Comparison of ENCODE assay signal across 18 cellular contexts in the genomic region with DNA sequence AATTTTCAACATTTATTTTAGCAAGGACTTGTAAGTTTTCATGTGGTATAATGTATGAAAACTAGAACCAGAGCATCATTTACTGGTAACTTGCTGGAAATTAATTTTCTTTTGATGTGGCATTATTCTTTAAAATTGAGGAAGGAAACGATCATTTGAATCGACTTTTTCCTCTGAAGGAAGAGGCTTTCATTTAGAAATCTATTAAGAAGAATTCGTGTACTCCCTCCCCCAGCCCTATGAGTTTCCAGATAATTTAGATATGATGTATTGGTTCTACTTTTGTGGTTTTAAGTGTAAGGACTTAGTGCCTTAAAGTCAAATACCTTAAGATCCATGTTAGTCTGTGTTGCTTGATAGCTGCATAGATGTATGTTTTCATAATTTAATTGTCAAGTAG. TPM values are rescaled to one million over a fixed set of nuclear protein-coding genes. Genes with fewer than 3 reads are reported as not detected.
DNase-seq lines count a peak whose midpoint lies in the region; ATAC-seq and TF ChIP-seq lines count a peak whose summit lies in the region.
"Had no signal": no experiment of that assay in that cellular context is flagged by ENCODE, and none has a peak within 500 bp of the region (broad histone marks: within the 10 kb centered on the region; RNA-seq: fewer than 3 reads in every experiment).

No MANE protein-coding gene starts in this region.

- H3K4me3 Mint-ChIP-seq in activated T-cell treated with anti-CD3 and anti-CD28 coated beads, Interleukin-2, amount 50 U/mL, for 4 hours, result peak overlapping the region; percentile 57
- peak overlapping the region; percentile 52 for H3K4me3 Mint-ChIP-seq in activated naive CD8-positive, alpha-beta T cell treated with anti-CD3 and anti-CD28 coated beads, Interleukin-2, amount 10 ng/mL, durations not matched to agents 7 days and 5 days
- H3K4me3 Mint-ChIP-seq in stimulated activated effector memory CD8-positive, alpha-beta T cell treated with anti-CD3 and anti-CD28 coated beads, Interleukin-12 subunit alpha, Interleukin-12 subunit beta, amount 100 ng/mL, for 72 hours, result peak overlapping the region; percentile 98
- H3K4me3 Mint-ChIP-seq: GM23338 had no signal

- H4K20me1 ChIP-seq in Karpas-422 (ENCODE audit: insufficient read depth, low read depth, low read length) (no peaks in the 10 kb centered on the region), SK-N-SH (ENCODE audit: insufficient read depth) (no peaks in the 10 kb centered on the region)

- H3K36me3 ChIP-seq in Karpas-422 (ENCODE audit: insufficient read depth, low read length) (peaks cover 3% of the 10 kb centered on the region; the same call in 1 of the 2 replicates), SJCRH30 (0 out of 2 replicates have a peak, but pooled peaks cover under 1% of the 10 kb centered on the region), thyroid gland (peaks cover 0 to 8% of the 10 kb centered on the region in 2 donors), SK-N-SH (replicated peaks in 1 of 2; ENCODE audit: control insufficient read depth in 1 of 2, insufficient read depth in 2 of 2, low read length in 1 of 2) (peaks cover 4 to 32% of the 10 kb centered on the region in 2 experiments)

- H3K79me2 ChIP-seq in Karpas-422 (ENCODE audit: low read length), result peaks cover 26% of the 10 kb centered on the region
- H3K79me2 ChIP-seq in SK-N-SH (ENCODE audit: insufficient read depth), result peaks cover 22% of the 10 kb centered on the region

- no peaks in the 10 kb centered on the region for H3K9me3 Mint-ChIP-seq in activated T-cell treated with anti-CD3 and anti-CD28 coated beads, Interleukin-2, amount 50 U/mL, for 4 hours
- no peaks in the 10 kb centered on the region for H3K9me3 Mint-ChIP-seq in activated naive CD8-positive, alpha-beta T cell treated with anti-CD3 and anti-CD28 coated beads, Interleukin-2, amount 10 ng/mL, durations not matched to agents 7 days and 5 days
- peaks cover 2% of the 10 kb centered on the region for H3K9me3 Mint-ChIP-seq in stimulated activated effector memory CD8-positive, alpha-beta T cell treated with anti-CD3 and anti-CD28 coated beads, Interleukin-12 subunit alpha, Interleukin-12 subunit beta, amount 100 ng/mL, for 72 hours
- H3K9me3 Mint-ChIP-seq: GM23338 had no signal

- intact Hi-C loops in thyroid gland (cut with DNase I), result loop anchor here (10.0 kb wide), 1 partner anchor 502 kb away; a partner anchor contains a TSS

- no peak overlapping the region for H3K4me3 ChIP-seq in Karpas-422 (ENCODE audit: low read length)
- H3K4me3 ChIP-seq in SJCRH30, result no peak overlapping the region
- H3K4me3 ChIP-seq in thyroid gland (replicated peaks in 1 of 3), result no peak overlapping the region
- no peak overlapping the region for H3K4me3 ChIP-seq in SK-N-SH (ENCODE audit: low read depth in 2 of 2, low read length in 1 of 2)
- H3K4me3 ChIP-seq: ascending aorta, GM23338, skin epidermis had no signal

- peaks cover 30% of the 10 kb centered on the region for H3K4me1 ChIP-seq in Karpas-422 (ENCODE audit: low read length)
- H3K4me1 ChIP-seq in SJCRH30, result no peaks in the 10 kb centered on the region
- H3K4me1 ChIP-seq in thyroid gland, result peaks cover 9 to 16% of the 10 kb centered on the region in 2 donors
- peaks cover 3 to 15% of the 10 kb centered on the region in 2 experiments; a peak in 3 of 4 replicates for H3K4me1 ChIP-seq in SK-N-SH (ENCODE audit: control insufficient read depth in 1 of 2, insufficient read depth in 2 of 2, low read depth in 1 of 2, low read length in 1 of 2)

- H3K27me3 ChIP-seq in Karpas-422 (ENCODE audit: low read length) (no peaks in the 10 kb centered on the region), SJCRH30 (no peaks in the 10 kb centered on the region), thyroid gland (no peaks in the 10 kb centered on the region), SK-N-SH (ENCODE audit: insufficient read depth) (no peaks in the 10 kb centered on the region)
- H3K27me3 ChIP-seq: ascending aorta had no signal

- ATAC-seq in activated T-cell treated with anti-CD3 and anti-CD28 coated beads, Interleukin-2, amount 50 U/mL, for 4 hours, result no peak
- no peak for ATAC-seq in activated naive CD8-positive, alpha-beta T cell treated with anti-CD3 and anti-CD28 coated beads, Interleukin-2, amount 10 ng/mL, durations not matched to agents 7 days and 5 days (ENCODE audit: low read depth)
- ATAC-seq in stimulated activated effector memory CD8-positive, alpha-beta T cell treated with anti-CD3 and anti-CD28 coated beads, Interleukin-12 subunit alpha, Interleukin-12 subunit beta, amount 100 ng/mL, for 72 hours, result no peak
- ATAC-seq: GM23338, left colon had no signal

- H3K9ac ChIP-seq in Karpas-422 (ENCODE audit: low read length), result no peak overlapping the region
- no peak overlapping the region for H3K9ac ChIP-seq in SK-N-SH

- peaks cover 1% of the 10 kb centered on the region for H3K27me3 Mint-ChIP-seq in activated T-cell treated with anti-CD3 and anti-CD28 coated beads, Interleukin-2, amount 50 U/mL, for 4 hours (ENCODE audit: low read depth)
- H3K27me3 Mint-ChIP-seq in activated naive CD8-positive, alpha-beta T cell treated with anti-CD3 and anti-CD28 coated beads, Interleukin-2, amount 10 ng/mL, durations not matched to agents 7 days and 5 days, result no peaks in the 10 kb centered on the region

- H3K27ac ChIP-seq in Karpas-422 (ENCODE audit: low read length), result no peak overlapping the region
- H3K27ac ChIP-seq in SJCRH30, result no peak overlapping the region
- H3K27ac ChIP-seq in thyroid gland, result no peak overlapping the region
- no peak overlapping the region for H3K27ac ChIP-seq in SK-N-SH (ENCODE audit: low read depth in 2 of 2, low read length in 1 of 2)
- H3K27ac ChIP-seq: ascending aorta had no signal

- no peak for TF ChIP-seq POLR2A in thyroid gland (IDR thresholded peaks at IDR 0.05)

- H3K9me3 ChIP-seq in Karpas-422 (ENCODE audit: low read length), result no peaks in the 10 kb centered on the region
- H3K9me3 ChIP-seq in SJCRH30 (replicated peaks), result no peaks in the 10 kb centered on the region
- no peaks in the 10 kb centered on the region for H3K9me3 ChIP-seq in thyroid gland
- no peaks in the 10 kb centered on the region for H3K9me3 ChIP-seq in SK-N-SH
- H3K9me3 ChIP-seq: ascending aorta had no signal

- H3K9me2 ChIP-seq in Karpas-422 (replicated peaks; ENCODE audit: insufficient read depth, low read length) (no peaks in the 10 kb centered on the region), SK-N-SH (no peaks in the 10 kb centered on the region)

- WGBS in thyroid gland, 2 donors, result 79 to 82% methylated on average over 3 of the region's 3 CpGs
- 89% methylated on average over 3 of the region's 3 CpGs for WGBS in SK-N-SH (ENCODE audit: low lambda C conversion rate)

- CTCF ChIA-PET in SK-N-SH (lab: Yijun Ruan, JAX), result interaction anchor here (1.3 kb wide), 1 partner anchor 12 kb away, joined by 5 read pairs; no protein-coding TSS in a partner anchor

- peaks cover 86% of the 10 kb centered on the region for H3K4me1 Mint-ChIP-seq in activated T-cell treated with anti-CD3 and anti-CD28 coated beads, Interleukin-2, amount 50 U/mL, for 4 hours (ENCODE audit: low read depth)
- peaks cover 55% of the 10 kb centered on the region for H3K4me1 Mint-ChIP-seq in activated naive CD8-positive, alpha-beta T cell treated with anti-CD3 and anti-CD28 coated beads, Interleukin-2, amount 10 ng/mL, durations not matched to agents 7 days and 5 days
- H3K4me1 Mint-ChIP-seq in stimulated activated effector memory CD8-positive, alpha-beta T cell treated with anti-CD3 and anti-CD28 coated beads, Interleukin-12 subunit alpha, Interleukin-12 subunit beta, amount 100 ng/mL, for 72 hours, result peaks cover 89% of the 10 kb centered on the region

- H3F3A ChIP-seq in SK-N-SH (replicated peaks; ENCODE audit: insufficient read depth), result peaks cover 18% of the 10 kb centered on the region

- TF ChIP-seq EP300 in SK-N-SH (IDR thresholded peaks at IDR 0.05; ENCODE audit: borderline replicate concordance in 1 of 2, low read depth in 1 of 2, low read length in 1 of 2), result no peak

- POLR2A ChIA-PET in activated naive CD8-positive, alpha-beta T cell treated with anti-CD3 and anti-CD28 coated beads, Interleukin-2, amount 10 ng/mL, durations not matched to agents 7 days and 5 days (lab: Charles Lee), result interaction anchor here (0.6 kb wide), 1 partner anchor 126 kb away, joined by 8 read pairs; no protein-coding TSS in a partner anchor
- POLR2A ChIA-PET in SK-N-SH (lab: Yijun Ruan, JAX), result no interaction called here

- DNase-seq in activated T-cell treated with anti-CD3 and anti-CD28 coated beads, Interleukin-2, amount 50 U/mL, for 4 hours, result no peak
- no peak for DNase-seq in activated T-cell treated with anti-CD3 and anti-CD28 coated beads, Interleukin-2, amount 50 U/mL, for 1 hour
- DNase-seq in Karpas-422, result no peak
- no peak for DNase-seq in activated naive CD8-positive, alpha-beta T cell treated with anti-CD3 and anti-CD28 coated beads, Interleukin-2, amount 10 ng/mL, durations not matched to agents 7 days and 5 days
- no peak for DNase-seq in stimulated activated effector memory CD8-positive, alpha-beta T cell treated with anti-CD3 and anti-CD28 coated beads, Interleukin-12 subunit alpha, Interleukin-12 subunit beta, amount 100 ng/mL, for 72 hours (ENCODE audit: low spot score in 2 of 2)
- DNase-seq in SJCRH30, result no peak
- DNase-seq in thyroid gland, result no peak
- no peak for DNase-seq in SK-N-SH
- DNase-seq: activated CD8-positive, alpha-beta memory T cell treated with anti-CD3 and anti-CD28 coated beads, Interleukin-2, amount 50 U/mL, for 48 hours; Calu3; foreskin melanocyte; left colon; NCI-H1092 treated with DMSO at 0.1 percent for 48 hours; NCI-H2107; NCI-H748 treated with DMSO at 0.1 percent for 48 hours had no signal

- H3K27ac Mint-ChIP-seq in activated naive CD8-positive, alpha-beta T cell treated with anti-CD3 and anti-CD28 coated beads, Interleukin-2, amount 10 ng/mL, durations not matched to agents 7 days and 5 days, result no peak overlapping the region
- peak overlapping the region; percentile 100 for H3K27ac Mint-ChIP-seq in stimulated activated effector memory CD8-positive, alpha-beta T cell treated with anti-CD3 and anti-CD28 coated beads, Interleukin-12 subunit alpha, Interleukin-12 subunit beta, amount 100 ng/mL, for 72 hours
- H3K27ac Mint-ChIP-seq: GM23338 had no signal

- H3K4me2 ChIP-seq in Karpas-422 (ENCODE audit: low read depth, low read length, poor library complexity, severe bottlenecking) (peak overlapping the region; percentile 98), SK-N-SH (no peak overlapping the region)
- H3K4me2 ChIP-seq: GM23338 had no signal

- H2AFZ ChIP-seq in Karpas-422 (ENCODE audit: low read length), result no peak overlapping the region
- no peak overlapping the region for H2AFZ ChIP-seq in SK-N-SH (ENCODE audit: low read depth)
- H2AFZ ChIP-seq: GM23338 had no signal

- peaks cover 32% of the 10 kb centered on the region for H3K36me3 Mint-ChIP-seq in activated T-cell treated with anti-CD3 and anti-CD28 coated beads, Interleukin-2, amount 50 U/mL, for 4 hours (ENCODE audit: insufficient read depth)
- H3K36me3 Mint-ChIP-seq in activated naive CD8-positive, alpha-beta T cell treated with anti-CD3 and anti-CD28 coated beads, Interleukin-2, amount 10 ng/mL, durations not matched to agents 7 days and 5 days, result peaks cover 40% of the 10 kb centered on the region
- H3K36me3 Mint-ChIP-seq in stimulated activated effector memory CD8-positive, alpha-beta T cell treated with anti-CD3 and anti-CD28 coated beads, Interleukin-12 subunit alpha, Interleukin-12 subunit beta, amount 100 ng/mL, for 72 hours, result peaks cover 76% of the 10 kb centered on the region

- TF ChIP-seq RAD21 in SK-N-SH (IDR thresholded peaks at IDR 0.05; ENCODE audit: low read length), result no peak

- TF ChIP-seq CTCF in thyroid gland (IDR thresholded peaks at IDR 0.05) (no peak), SK-N-SH (IDR thresholded peaks at IDR 0.05) (no peak)

RNA-seq across cellular contexts. Expression of a gene that starts 2.5 kb away (rescaled TPM):
- 10 to 100 TPM; 34.3 to 45.9 (median 35.6) TPM for total RNA-seq in activated T-cell treated with anti-CD3 and anti-CD28 coated beads, Interleukin-2, amount 50 U/mL, for 4 hours
- 32.9 and 40.8 TPM in 2 replicates for total RNA-seq in Karpas-422 (2014; rRNA removed; shearing (Covaris generic); ENCODE audit: low replicate concordance)
- 10 to 100 TPM; 50.7 to 51.0 TPM for total RNA-seq in activated naive CD8-positive, alpha-beta T cell treated with anti-CD3 and anti-CD28 coated beads, Interleukin-2, amount 10 ng/mL, durations not matched to agents 7 days and 5 days
- total RNA-seq in SJCRH30 (2014; rRNA removed; shearing (Covaris generic)), result 33.2 and 37.3 TPM in 2 replicates
- 10 to 100 TPM; 33.2 to 70.3 (median 38.6) TPM for total RNA-seq in thyroid gland
- 28.5 and 34.0 TPM in 2 replicates for polyA plus RNA-seq in SK-N-SH (2012; rRNA removed)
- polyA plus RNA-seq in SK-N-SH (2012; cell fraction: cytosol; rRNA removed), result 28.4 and 31.3 TPM in 2 replicates
- 19.9 and 24.1 TPM in 2 replicates for polyA plus RNA-seq in SK-N-SH (2012; cell fraction: nucleus; rRNA removed)

RNA-seq across cellular contexts. Expression of a gene that starts 2.8 kb away (rescaled TPM):
- 1 to 10 TPM in 2 of 3 donors, under 1 TPM in 1; 0.79 to 1.6 (median 1.2) TPM for total RNA-seq in activated T-cell treated with anti-CD3 and anti-CD28 coated beads, Interleukin-2, amount 50 U/mL, for 4 hours
- total RNA-seq in Karpas-422 (2014; rRNA removed; shearing (Covaris generic); ENCODE audit: low replicate concordance), result 0.90 and 1.6 TPM in 2 replicates
- total RNA-seq in activated naive CD8-positive, alpha-beta T cell treated with anti-CD3 and anti-CD28 coated beads, Interleukin-2, amount 10 ng/mL, durations not matched to agents 7 days and 5 days, result 1 to 10 TPM; 2.3 to 3.5 TPM
- total RNA-seq in SJCRH30 (2014; rRNA removed; shearing (Covaris generic)), result 0.20 and 0.51 TPM in 2 replicates
- 10 to 100 TPM in 1 of 4 donors, 1 to 10 TPM in 3; 6.9 to 10.6 (median 8.1) TPM for total RNA-seq in thyroid gland
- polyA plus RNA-seq in SK-N-SH (2012; rRNA removed), result 7.2 and 7.4 TPM in 2 replicates
- polyA plus RNA-seq in SK-N-SH (2012; cell fraction: cytosol; rRNA removed), result 5.9 TPM in 2 replicates
- polyA plus RNA-seq in SK-N-SH (2012; cell fraction: nucleus; rRNA removed), result 19.1 and 23.8 TPM in 2 replicates
- total RNA-seq: ascending aorta had no signal
